In the genomic region with DNA sequence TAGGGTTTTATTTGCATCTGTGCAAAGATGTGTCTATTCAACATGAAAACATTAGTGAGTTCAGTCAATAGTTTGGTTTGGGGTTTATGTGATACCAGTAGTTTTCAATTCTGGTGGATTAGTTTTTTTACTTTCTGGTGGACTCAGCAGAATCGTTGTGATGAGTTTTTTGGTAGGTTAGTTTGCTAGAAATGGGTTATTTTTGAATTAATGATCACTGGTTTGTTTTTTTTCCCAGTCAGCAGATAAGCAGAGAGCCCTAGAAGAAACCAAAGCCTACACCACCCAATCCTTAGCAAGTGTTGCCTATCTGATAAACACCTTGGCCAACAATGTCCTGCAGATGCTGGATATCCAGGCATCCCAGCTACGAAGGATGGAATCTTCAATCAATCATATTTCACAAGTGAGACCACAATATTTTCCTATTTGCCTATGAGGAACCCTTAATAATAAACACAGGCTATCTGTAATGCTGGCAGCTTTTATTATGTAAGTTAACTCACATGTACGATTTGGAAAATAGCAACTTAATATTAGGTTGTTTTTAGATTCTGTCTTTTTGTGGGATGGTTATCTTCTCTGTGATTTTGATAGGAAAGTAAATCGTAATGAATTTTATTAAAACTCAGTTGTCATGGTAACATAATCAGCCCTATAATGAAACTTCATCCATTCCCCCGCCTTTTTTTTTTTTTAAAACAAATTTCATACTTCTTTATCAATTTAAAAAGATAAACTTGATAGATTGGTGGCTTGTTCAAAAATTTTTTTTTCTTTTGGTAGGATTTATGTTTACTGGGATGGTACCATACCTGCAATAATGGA, we compare ENCODE assay signal across 2 cellular contexts.
A peak's percentile ranks its signal among the peaks of the same experiment; 100 is the strongest.
TF ChIP-seq lines count a peak whose summit lies in the region.

No MANE protein-coding gene starts in this region.

TF ChIP-seq in HepG2, 621 proteins besides CTCF, POLR2A, EP300 and RAD21:
- no peak for TF ChIP-seq FOXK2 (IDR thresholded peaks at IDR 0.05)
- no peak for TF ChIP-seq NFE2L1 (CRISPR knock-in tag; IDR thresholded peaks at IDR 0.05; ENCODE audit: borderline replicate concordance)
- TF ChIP-seq HMG20B (CRISPR knock-in tag; conservative IDR thresholded peaks at IDR 0.05), result no peak
- TF ChIP-seq, protein P1, sequence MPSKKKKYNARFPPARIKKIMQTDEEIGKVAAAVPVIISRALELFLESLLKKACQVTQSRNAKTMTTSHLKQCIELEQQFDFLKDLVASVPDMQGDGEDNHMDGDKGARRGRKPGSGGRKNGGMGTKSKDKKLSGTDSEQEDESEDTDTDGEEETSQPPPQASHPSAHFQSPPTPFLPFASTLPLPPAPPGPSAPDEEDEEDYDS (CRISPR knock-in tag; IDR thresholded peaks at IDR 0.05), result no peak
- TF ChIP-seq MAFK (conservative IDR thresholded peaks at IDR 0.05 in 1 of 2, IDR thresholded peaks at IDR 0.05 in 1 of 2; ENCODE audit: low read length in 2 of 2), result peak; percentile 30 to 44; a peak in 3 of 4 replicates
- no peak for TF ChIP-seq NR2F1 (CRISPR knock-in tag; IDR thresholded peaks at IDR 0.05)
- TF ChIP-seq SAP130 (CRISPR knock-in tag; IDR thresholded peaks at IDR 0.05; ENCODE audit: low read depth), result no peak
- TF ChIP-seq MAFF (IDR thresholded peaks at IDR 0.05; ENCODE audit: low read depth, low read length), result peak; percentile 39; the same call in 1 of the 2 replicates
- peak; percentile 53; the same call in 1 of the 2 replicates for TF ChIP-seq RFX1 (IDR thresholded peaks at IDR 0.05)
- TF ChIP-seq FOXC1 (CRISPR knock-in tag; IDR thresholded peaks at IDR 0.05; ENCODE audit: borderline replicate concordance), result no peak

TF ChIP-seq in GM23338, 12 proteins besides CTCF, POLR2A, EP300 and RAD21:
- TF ChIP-seq EZH2 (IDR thresholded peaks at IDR 0.05; ENCODE audit: low read depth, unreplicated experiment) (no peak), JUNB (IDR thresholded peaks at IDR 0.05; ENCODE audit: unreplicated experiment) (no peak), ZNF114 (CRISPR knock-in tag; IDR thresholded peaks at IDR 0.05) (no peak), POLR2AphosphoS5 (IDR thresholded peaks at IDR 0.05; ENCODE audit: low read depth) (no peak), CREB1 (CRISPR knock-in tag; IDR thresholded peaks at IDR 0.05; ENCODE audit: low read depth) (no peak), EZH2phosphoT487 (IDR thresholded peaks at IDR 0.05; ENCODE audit: unreplicated experiment) (no peak), STAT1 (IDR thresholded peaks at IDR 0.05; ENCODE audit: unreplicated experiment) (no peak), NANOG (IDR thresholded peaks at IDR 0.05; ENCODE audit: borderline replicate concordance) (no peak), ZNF331 (CRISPR knock-in tag; IDR thresholded peaks at IDR 0.05; ENCODE audit: low read depth) (no peak)
- TF ChIP-seq, protein P2, sequence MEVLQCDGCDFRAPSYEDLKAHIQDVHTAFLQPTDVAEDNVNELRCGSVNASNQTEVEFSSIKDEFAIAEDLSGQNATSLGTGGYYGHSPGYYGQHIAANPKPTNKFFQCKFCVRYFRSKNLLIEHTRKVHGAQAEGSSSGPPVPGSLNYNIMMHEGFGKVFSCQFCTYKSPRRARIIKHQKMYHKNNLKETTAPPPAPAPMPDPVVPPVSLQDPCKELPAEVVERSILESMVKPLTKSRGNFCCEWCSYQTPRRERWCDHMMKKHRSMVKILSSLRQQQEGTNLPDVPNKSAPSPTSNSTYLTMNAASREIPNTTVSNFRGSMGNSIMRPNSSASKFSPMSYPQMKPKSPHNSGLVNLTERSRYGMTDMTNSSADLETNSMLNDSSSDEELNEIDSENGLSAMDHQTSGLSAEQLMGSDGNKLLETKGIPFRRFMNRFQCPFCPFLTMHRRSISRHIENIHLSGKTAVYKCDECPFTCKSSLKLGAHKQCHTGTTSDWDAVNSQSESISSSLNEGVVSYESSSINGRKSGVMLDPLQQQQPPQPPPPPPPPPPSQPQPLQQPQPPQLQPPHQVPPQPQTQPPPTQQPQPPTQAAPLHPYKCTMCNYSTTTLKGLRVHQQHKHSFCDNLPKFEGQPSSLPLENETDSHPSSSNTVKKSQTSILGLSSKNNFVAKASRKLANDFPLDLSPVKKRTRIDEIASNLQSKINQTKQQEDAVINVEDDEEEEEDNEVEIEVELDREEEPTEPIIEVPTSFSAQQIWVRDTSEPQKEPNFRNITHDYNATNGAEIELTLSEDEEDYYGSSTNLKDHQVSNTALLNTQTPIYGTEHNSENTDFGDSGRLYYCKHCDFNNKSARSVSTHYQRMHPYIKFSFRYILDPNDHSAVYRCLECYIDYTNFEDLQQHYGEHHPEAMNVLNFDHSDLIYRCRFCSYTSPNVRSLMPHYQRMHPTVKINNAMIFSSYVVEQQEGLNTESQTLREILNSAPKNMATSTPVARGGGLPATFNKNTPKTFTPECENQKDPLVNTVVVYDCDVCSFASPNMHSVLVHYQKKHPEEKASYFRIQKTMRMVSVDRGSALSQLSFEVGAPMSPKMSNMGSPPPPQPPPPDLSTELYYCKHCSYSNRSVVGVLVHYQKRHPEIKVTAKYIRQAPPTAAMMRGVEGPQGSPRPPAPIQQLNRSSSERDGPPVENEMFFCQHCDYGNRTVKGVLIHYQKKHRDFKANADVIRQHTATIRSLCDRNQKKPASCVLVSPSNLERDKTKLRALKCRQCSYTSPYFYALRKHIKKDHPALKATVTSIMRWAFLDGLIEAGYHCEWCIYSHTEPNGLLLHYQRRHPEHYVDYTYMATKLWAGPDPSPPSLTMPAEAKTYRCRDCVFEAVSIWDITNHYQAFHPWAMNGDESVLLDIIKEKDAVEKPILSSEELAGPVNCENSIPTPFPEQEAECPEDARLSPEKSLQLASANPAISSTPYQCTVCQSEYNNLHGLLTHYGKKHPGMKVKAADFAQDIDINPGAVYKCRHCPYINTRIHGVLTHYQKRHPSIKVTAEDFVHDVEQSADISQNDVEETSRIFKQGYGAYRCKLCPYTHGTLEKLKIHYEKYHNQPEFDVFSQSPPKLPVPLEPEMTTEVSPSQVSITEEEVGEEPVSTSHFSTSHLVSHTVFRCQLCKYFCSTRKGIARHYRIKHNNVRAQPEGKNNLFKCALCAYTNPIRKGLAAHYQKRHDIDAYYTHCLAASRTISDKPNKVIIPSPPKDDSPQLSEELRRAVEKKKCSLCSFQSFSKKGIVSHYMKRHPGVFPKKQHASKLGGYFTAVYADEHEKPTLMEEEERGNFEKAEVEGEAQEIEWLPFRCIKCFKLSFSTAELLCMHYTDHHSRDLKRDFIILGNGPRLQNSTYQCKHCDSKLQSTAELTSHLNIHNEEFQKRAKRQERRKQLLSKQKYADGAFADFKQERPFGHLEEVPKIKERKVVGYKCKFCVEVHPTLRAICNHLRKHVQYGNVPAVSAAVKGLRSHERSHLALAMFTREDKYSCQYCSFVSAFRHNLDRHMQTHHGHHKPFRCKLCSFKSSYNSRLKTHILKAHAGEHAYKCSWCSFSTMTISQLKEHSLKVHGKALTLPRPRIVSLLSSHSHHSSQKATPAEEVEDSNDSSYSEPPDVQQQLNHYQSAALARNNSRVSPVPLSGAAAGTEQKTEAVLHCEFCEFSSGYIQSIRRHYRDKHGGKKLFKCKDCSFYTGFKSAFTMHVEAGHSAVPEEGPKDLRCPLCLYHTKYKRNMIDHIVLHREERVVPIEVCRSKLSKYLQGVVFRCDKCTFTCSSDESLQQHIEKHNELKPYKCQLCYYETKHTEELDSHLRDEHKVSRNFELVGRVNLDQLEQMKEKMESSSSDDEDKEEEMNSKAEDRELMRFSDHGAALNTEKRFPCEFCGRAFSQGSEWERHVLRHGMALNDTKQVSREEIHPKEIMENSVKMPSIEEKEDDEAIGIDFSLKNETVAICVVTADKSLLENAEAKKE (CRISPR knock-in tag; IDR thresholded peaks at IDR 0.05), result no peak
- TF ChIP-seq, protein P3, sequence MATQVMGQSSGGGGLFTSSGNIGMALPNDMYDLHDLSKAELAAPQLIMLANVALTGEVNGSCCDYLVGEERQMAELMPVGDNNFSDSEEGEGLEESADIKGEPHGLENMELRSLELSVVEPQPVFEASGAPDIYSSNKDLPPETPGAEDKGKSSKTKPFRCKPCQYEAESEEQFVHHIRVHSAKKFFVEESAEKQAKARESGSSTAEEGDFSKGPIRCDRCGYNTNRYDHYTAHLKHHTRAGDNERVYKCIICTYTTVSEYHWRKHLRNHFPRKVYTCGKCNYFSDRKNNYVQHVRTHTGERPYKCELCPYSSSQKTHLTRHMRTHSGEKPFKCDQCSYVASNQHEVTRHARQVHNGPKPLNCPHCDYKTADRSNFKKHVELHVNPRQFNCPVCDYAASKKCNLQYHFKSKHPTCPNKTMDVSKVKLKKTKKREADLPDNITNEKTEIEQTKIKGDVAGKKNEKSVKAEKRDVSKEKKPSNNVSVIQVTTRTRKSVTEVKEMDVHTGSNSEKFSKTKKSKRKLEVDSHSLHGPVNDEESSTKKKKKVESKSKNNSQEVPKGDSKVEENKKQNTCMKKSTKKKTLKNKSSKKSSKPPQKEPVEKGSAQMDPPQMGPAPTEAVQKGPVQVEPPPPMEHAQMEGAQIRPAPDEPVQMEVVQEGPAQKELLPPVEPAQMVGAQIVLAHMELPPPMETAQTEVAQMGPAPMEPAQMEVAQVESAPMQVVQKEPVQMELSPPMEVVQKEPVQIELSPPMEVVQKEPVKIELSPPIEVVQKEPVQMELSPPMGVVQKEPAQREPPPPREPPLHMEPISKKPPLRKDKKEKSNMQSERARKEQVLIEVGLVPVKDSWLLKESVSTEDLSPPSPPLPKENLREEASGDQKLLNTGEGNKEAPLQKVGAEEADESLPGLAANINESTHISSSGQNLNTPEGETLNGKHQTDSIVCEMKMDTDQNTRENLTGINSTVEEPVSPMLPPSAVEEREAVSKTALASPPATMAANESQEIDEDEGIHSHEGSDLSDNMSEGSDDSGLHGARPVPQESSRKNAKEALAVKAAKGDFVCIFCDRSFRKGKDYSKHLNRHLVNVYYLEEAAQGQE (IDR thresholded peaks at IDR 0.05; ENCODE audit: unreplicated experiment), result no peak
- TF ChIP-seq, protein P4, sequence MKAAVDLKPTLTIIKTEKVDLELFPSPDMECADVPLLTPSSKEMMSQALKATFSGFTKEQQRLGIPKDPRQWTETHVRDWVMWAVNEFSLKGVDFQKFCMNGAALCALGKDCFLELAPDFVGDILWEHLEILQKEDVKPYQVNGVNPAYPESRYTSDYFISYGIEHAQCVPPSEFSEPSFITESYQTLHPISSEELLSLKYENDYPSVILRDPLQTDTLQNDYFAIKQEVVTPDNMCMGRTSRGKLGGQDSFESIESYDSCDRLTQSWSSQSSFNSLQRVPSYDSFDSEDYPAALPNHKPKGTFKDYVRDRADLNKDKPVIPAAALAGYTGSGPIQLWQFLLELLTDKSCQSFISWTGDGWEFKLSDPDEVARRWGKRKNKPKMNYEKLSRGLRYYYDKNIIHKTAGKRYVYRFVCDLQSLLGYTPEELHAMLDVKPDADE (IDR thresholded peaks at IDR 0.05), result no peak
